Comparison of ENCODE assay signal across 6 cellular contexts in genomic region chr7:45206266-45206665, GRCh38. TPM values are rescaled to one million over a fixed set of nuclear protein-coding genes. Genes with fewer than 3 reads are reported as not detected.
"Had no signal": no experiment of that assay in that cellular context is flagged by ENCODE, and none has a peak within 500 bp of the region (broad histone marks: within the 10 kb centered on the region; RNA-seq: fewer than 3 reads in every experiment).

No MANE protein-coding gene starts in this region.

RNA-seq across cellular contexts. Expression of gene RAMP3, which starts 48.7 kb away (rescaled TPM):
- total RNA-seq: naive thymus-derived CD8-positive, alpha-beta T cell; natural killer cell treated with Interleukin-12 subunit alpha and Interleukin-12 subunit beta and Interleukin-15 and Interleukin-18, amount 100 ng/mL, for 72 hours; neural crest cell; osteocyte; pulmonary artery endothelial cell; smooth muscle cell had no signal
- polyA plus RNA-seq: naive thymus-derived CD8-positive, alpha-beta T cell; smooth muscle cell had no signal
